ENCODE assay signal across 1 cellular context in the genomic region with DNA sequence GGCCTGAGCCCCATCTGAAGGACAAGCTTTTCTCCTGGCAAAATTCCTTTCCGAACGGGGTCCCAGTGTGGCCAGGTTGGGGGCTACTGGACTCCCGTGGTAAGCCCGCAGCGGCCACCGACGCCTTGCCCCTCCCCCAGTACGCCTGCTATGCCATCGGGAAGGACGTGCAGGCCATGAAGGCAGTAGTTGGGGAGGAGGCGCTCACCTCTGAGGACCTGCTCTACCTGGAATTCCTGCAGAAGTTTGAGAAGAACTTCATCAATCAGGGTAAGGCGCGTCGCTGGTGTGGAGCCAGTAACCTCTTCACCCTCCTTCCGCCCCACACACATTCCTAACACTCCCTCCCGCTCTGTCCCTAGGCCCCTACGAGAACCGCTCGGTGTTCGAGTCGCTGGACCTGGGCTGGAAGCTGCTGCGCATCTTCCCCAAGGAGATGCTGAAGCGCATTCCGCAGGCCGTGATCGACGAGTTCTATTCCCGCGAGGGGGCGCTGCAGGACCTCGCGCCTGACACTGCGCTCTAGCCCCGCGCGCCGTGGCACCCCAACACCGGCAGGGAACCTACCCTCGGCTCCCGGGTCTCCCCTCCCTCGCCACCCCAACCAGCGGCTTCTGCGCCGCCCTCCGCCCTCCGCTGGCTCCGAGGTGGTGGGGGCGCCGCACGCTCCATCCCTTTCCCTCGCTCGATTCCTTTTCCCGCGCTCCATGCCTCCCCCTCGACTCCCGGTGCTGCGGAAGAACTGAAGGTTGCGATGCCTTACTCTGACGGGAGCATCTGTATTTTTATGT.
TF ChIP-seq lines count a peak whose summit lies in the region.

No MANE protein-coding gene starts in this region.

TF ChIP-seq in K562, 482 proteins besides CTCF, POLR2A, EP300 and RAD21 (continued from another document and continues in another):
- TF ChIP-seq, protein P1, sequence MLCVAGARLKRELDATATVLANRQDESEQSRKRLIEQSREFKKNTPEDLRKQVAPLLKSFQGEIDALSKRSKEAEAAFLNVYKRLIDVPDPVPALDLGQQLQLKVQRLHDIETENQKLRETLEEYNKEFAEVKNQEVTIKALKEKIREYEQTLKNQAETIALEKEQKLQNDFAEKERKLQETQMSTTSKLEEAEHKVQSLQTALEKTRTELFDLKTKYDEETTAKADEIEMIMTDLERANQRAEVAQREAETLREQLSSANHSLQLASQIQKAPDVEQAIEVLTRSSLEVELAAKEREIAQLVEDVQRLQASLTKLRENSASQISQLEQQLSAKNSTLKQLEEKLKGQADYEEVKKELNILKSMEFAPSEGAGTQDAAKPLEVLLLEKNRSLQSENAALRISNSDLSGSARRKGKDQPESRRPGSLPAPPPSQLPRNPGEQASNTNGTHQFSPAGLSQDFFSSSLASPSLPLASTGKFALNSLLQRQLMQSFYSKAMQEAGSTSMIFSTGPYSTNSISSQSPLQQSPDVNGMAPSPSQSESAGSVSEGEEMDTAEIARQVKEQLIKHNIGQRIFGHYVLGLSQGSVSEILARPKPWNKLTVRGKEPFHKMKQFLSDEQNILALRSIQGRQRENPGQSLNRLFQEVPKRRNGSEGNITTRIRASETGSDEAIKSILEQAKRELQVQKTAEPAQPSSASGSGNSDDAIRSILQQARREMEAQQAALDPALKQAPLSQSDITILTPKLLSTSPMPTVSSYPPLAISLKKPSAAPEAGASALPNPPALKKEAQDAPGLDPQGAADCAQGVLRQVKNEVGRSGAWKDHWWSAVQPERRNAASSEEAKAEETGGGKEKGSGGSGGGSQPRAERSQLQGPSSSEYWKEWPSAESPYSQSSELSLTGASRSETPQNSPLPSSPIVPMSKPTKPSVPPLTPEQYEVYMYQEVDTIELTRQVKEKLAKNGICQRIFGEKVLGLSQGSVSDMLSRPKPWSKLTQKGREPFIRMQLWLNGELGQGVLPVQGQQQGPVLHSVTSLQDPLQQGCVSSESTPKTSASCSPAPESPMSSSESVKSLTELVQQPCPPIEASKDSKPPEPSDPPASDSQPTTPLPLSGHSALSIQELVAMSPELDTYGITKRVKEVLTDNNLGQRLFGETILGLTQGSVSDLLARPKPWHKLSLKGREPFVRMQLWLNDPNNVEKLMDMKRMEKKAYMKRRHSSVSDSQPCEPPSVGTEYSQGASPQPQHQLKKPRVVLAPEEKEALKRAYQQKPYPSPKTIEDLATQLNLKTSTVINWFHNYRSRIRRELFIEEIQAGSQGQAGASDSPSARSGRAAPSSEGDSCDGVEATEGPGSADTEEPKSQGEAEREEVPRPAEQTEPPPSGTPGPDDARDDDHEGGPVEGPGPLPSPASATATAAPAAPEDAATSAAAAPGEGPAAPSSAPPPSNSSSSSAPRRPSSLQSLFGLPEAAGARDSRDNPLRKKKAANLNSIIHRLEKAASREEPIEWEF (CRISPR knock-in tag; IDR thresholded peaks at IDR 0.05), result no peak
- TF ChIP-seq SMC3 (conservative IDR thresholded peaks at IDR 0.05; ENCODE audit: insufficient read depth, low read depth, low read length) (peak; percentile 74), TFAM (CRISPR knock-in tag; conservative IDR thresholded peaks at IDR 0.05) (no peak), KDM2B (CRISPR knock-in tag; IDR thresholded peaks at IDR 0.05) (peak; percentile 80; the same call in 1 of the 2 replicates), HNRNPH1 (optimal IDR thresholded peaks at IDR 0.05; ENCODE audit: low read depth, low read length) (no peak), ZKSCAN1 (IDR thresholded peaks at IDR 0.05; ENCODE audit: low read depth, low read length) (peak; percentile 36; the same call in 1 of the 2 replicates), BHLHE40 (IDR thresholded peaks at IDR 0.05; ENCODE audit: low read length) (no peak), U2AF2 (optimal IDR thresholded peaks at IDR 0.05; ENCODE audit: low read depth, low read length) (no peak), RBM17 (IDR thresholded peaks at IDR 0.05; ENCODE audit: borderline replicate concordance, low read depth, low read length) (no peak), CHD4 (IDR thresholded peaks at IDR 0.05; ENCODE audit: insufficient read depth, insufficient replicate concordance, low read depth, low read length, poor library complexity, severe bottlenecking) (no peak), CREB1 (IDR thresholded peaks at IDR 0.05) (no peak), CREB1 (CRISPR knock-in tag; IDR thresholded peaks at IDR 0.05) (peak; percentile 43; the same call in 1 of the 2 replicates), ZKSCAN8 (CRISPR knock-in tag; IDR thresholded peaks at IDR 0.05) (no peak), ZNF444 (CRISPR knock-in tag; IDR thresholded peaks at IDR 0.05) (no peak), XRCC3 (IDR thresholded peaks at IDR 0.05) (no peak), MCM5 (IDR thresholded peaks at IDR 0.05; ENCODE audit: low read depth) (no peak), RB1 (IDR thresholded peaks at IDR 0.05; ENCODE audit: low read depth) (peak; percentile 95), TCF3 (CRISPR knock-in tag; IDR thresholded peaks at IDR 0.05) (no peak), HCFC1 (IDR thresholded peaks at IDR 0.05; ENCODE audit: low read depth, low read length) (0 out of 2 replicates have a peak, but pooled peaks have one; percentile 17), E2F3 (CRISPR knock-in tag; IDR thresholded peaks at IDR 0.05) (peak; percentile 85), HMG20A (CRISPR knock-in tag; conservative IDR thresholded peaks at IDR 0.05) (no peak), NFATC3 (IDR thresholded peaks at IDR 0.05) (no peak), HSF4 (CRISPR knock-in tag; IDR thresholded peaks at IDR 0.05; ENCODE audit: borderline replicate concordance) (no peak), SMARCC2 (IDR thresholded peaks at IDR 0.05; ENCODE audit: low read depth) (no peak), ZNF324 (CRISPR knock-in tag; IDR thresholded peaks at IDR 0.05) (no peak), ZNF347 (CRISPR knock-in tag; IDR thresholded peaks at IDR 0.05; ENCODE audit: low read depth) (no peak), SUPT5H (IDR thresholded peaks at IDR 0.05) (no peak), HNRNPLL (IDR thresholded peaks at IDR 0.05; ENCODE audit: low read depth, low read length, poor library complexity, severe bottlenecking) (peak; percentile 65), TEAD1 (CRISPR knock-in tag; IDR thresholded peaks at IDR 0.05) (peak; percentile 36 to 87; a peak in 3 of 4 replicates), ILF3 (IDR thresholded peaks at IDR 0.05; ENCODE audit: borderline replicate concordance) (no peak), KDM1A (IDR thresholded peaks at IDR 0.05) (peak in 1 of 2 experiments; percentile 67; a peak in 2 of 4 replicates), ETS2 (tag; IDR thresholded peaks at IDR 0.05; ENCODE audit: borderline replicate concordance, poor library complexity, severe bottlenecking) (no peak), XRCC5 (IDR thresholded peaks at IDR 0.05; ENCODE audit: low read depth, low read length) (peak; percentile 78; the same call in 1 of the 2 replicates), NRF1 (conservative IDR thresholded peaks at IDR 0.05 in 1 of 2, IDR thresholded peaks at IDR 0.05 in 1 of 2) (peak; percentile 74 to 78)
- TF ChIP-seq, protein P2, sequence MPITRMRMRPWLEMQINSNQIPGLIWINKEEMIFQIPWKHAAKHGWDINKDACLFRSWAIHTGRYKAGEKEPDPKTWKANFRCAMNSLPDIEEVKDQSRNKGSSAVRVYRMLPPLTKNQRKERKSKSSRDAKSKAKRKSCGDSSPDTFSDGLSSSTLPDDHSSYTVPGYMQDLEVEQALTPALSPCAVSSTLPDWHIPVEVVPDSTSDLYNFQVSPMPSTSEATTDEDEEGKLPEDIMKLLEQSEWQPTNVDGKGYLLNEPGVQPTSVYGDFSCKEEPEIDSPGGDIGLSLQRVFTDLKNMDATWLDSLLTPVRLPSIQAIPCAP (CRISPR knock-in tag; IDR thresholded peaks at IDR 0.05; ENCODE audit: borderline replicate concordance), result no peak
- TF ChIP-seq, protein P3, sequence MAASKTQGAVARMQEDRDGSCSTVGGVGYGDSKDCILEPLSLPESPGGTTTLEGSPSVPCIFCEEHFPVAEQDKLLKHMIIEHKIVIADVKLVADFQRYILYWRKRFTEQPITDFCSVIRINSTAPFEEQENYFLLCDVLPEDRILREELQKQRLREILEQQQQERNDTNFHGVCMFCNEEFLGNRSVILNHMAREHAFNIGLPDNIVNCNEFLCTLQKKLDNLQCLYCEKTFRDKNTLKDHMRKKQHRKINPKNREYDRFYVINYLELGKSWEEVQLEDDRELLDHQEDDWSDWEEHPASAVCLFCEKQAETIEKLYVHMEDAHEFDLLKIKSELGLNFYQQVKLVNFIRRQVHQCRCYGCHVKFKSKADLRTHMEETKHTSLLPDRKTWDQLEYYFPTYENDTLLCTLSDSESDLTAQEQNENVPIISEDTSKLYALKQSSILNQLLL (CRISPR knock-in tag; IDR thresholded peaks at IDR 0.05; ENCODE audit: borderline replicate concordance), result no peak
- TF ChIP-seq, protein P4, sequence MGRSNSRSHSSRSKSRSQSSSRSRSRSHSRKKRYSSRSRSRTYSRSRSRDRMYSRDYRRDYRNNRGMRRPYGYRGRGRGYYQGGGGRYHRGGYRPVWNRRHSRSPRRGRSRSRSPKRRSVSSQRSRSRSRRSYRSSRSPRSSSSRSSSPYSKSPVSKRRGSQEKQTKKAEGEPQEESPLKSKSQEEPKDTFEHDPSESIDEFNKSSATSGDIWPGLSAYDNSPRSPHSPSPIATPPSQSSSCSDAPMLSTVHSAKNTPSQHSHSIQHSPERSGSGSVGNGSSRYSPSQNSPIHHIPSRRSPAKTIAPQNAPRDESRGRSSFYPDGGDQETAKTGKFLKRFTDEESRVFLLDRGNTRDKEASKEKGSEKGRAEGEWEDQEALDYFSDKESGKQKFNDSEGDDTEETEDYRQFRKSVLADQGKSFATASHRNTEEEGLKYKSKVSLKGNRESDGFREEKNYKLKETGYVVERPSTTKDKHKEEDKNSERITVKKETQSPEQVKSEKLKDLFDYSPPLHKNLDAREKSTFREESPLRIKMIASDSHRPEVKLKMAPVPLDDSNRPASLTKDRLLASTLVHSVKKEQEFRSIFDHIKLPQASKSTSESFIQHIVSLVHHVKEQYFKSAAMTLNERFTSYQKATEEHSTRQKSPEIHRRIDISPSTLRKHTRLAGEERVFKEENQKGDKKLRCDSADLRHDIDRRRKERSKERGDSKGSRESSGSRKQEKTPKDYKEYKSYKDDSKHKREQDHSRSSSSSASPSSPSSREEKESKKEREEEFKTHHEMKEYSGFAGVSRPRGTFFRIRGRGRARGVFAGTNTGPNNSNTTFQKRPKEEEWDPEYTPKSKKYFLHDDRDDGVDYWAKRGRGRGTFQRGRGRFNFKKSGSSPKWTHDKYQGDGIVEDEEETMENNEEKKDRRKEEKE (IDR thresholded peaks at IDR 0.05; ENCODE audit: borderline replicate concordance in 1 of 2, control insufficient read depth in 1 of 2, low read depth in 2 of 2, low read length in 1 of 2), result no peak
- TF ChIP-seq, protein P5, sequence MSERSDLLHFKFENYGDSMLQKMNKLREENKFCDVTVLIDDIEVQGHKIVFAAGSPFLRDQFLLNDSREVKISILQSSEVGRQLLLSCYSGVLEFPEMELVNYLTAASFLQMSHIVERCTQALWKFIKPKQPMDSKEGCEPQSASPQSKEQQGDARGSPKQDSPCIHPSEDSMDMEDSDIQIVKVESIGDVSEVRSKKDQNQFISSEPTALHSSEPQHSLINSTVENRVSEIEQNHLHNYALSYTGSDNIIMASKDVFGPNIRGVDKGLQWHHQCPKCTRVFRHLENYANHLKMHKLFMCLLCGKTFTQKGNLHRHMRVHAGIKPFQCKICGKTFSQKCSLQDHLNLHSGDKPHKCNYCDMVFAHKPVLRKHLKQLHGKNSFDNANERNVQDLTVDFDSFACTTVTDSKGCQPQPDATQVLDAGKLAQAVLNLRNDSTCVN (CRISPR knock-in tag; IDR thresholded peaks at IDR 0.05), result no peak
- TF ChIP-seq, protein P6, sequence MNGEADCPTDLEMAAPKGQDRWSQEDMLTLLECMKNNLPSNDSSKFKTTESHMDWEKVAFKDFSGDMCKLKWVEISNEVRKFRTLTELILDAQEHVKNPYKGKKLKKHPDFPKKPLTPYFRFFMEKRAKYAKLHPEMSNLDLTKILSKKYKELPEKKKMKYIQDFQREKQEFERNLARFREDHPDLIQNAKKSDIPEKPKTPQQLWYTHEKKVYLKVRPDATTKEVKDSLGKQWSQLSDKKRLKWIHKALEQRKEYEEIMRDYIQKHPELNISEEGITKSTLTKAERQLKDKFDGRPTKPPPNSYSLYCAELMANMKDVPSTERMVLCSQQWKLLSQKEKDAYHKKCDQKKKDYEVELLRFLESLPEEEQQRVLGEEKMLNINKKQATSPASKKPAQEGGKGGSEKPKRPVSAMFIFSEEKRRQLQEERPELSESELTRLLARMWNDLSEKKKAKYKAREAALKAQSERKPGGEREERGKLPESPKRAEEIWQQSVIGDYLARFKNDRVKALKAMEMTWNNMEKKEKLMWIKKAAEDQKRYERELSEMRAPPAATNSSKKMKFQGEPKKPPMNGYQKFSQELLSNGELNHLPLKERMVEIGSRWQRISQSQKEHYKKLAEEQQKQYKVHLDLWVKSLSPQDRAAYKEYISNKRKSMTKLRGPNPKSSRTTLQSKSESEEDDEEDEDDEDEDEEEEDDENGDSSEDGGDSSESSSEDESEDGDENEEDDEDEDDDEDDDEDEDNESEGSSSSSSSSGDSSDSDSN (IDR thresholded peaks at IDR 0.05; ENCODE audit: borderline replicate concordance in 1 of 2, low read depth in 2 of 2, low read length in 2 of 2), result 0 out of 4 replicates have a peak, but pooled peaks of 1 of the 2 experiments have one; percentile 40
